24 cellular contexts compared by ENCODE assay signal in genomic region chr1:21379571-21379970, GRCh38.
DNase-seq lines count a peak whose midpoint lies in the region; ATAC-seq, FAIRE-seq and TF ChIP-seq lines count a peak whose summit lies in the region.
"Had no signal": no experiment of that assay in that cellular context is flagged by ENCODE, and none has a peak within 500 bp of the region (broad histone marks: within the 10 kb centered on the region; RNA-seq: fewer than 3 reads in every experiment).

No MANE protein-coding gene starts in this region.

- H3K27ac ChIP-seq in A549 = no peak overlapping the region
- peak overlapping the region; percentile 61 for H3K27ac ChIP-seq in PC-3 (ENCODE audit: low read length)
- peak overlapping the region; percentile 58 for H3K27ac ChIP-seq in epithelial cell of prostate
- H3K27ac ChIP-seq in left lung = no peak overlapping the region
- no peak overlapping the region for H3K27ac ChIP-seq in spleen
- H3K27ac ChIP-seq: GM23248 had no signal

- no peaks in the 10 kb centered on the region for H3F3A ChIP-seq in PC-3 (ENCODE audit: low read length, unreplicated experiment)

- no peak for TF ChIP-seq RAD21 in A549 (conservative IDR thresholded peaks at IDR 0.05 in 1 of 2, IDR thresholded peaks at IDR 0.05 in 1 of 2)

- no peaks in the 10 kb centered on the region for H3K9me2 ChIP-seq in PC-3 (replicated peaks; ENCODE audit: low read length)

- no peak for FAIRE-seq in A549 (lab: Jason Lieb, UNC)
- FAIRE-seq: GM18507, HepG2 had no signal

- TF ChIP-seq CTCF in A549 (IDR thresholded peaks at IDR 0.05) (no peak), PC-3 (conservative IDR thresholded peaks at IDR 0.05; ENCODE audit: low read depth, low read length) (no peak), left lung (IDR thresholded peaks at IDR 0.05) (no peak), spleen (IDR thresholded peaks at IDR 0.05 in 8 of 11, conservative IDR thresholded peaks at IDR 0.05 in 3 of 11) (no peak)

- no peak for DNase-seq in A549 (ENCODE audit: low read depth in 1 of 2, low spot score in 1 of 2)
- peak; percentile 22 for DNase-seq in PC-3
- no peak for DNase-seq in epithelial cell of prostate (ENCODE audit: low read depth, low spot score)
- DNase-seq in left lung = no peak
- no peak for DNase-seq in head of caudate nucleus
- DNase-seq in NK-92 treated with Interleukin-12 subunit alpha and Interleukin-12 subunit beta, amount 100 ng/mL, for 24 hours (lab: John Stamatoyannopoulos, UW) = no peak
- DNase-seq in spleen = no peak
- DNase-seq: C1 segment of cervical spinal cord; Caco-2; CD8-positive, alpha-beta T cell; DMS 273 treated with DMSO at 0.1 percent for 48 hours; GM23248; H7; Kasumi-1; MV-4-11; NCI-H1105 treated with DMSO at 0.1 percent for 48 hours; NCI-H146; NCI-H1930; NCI-H446; NCI-H524 treated with DMSO at 0.1 percent for 48 hours; NCI-H774 had no signal

- H3K36me3 ChIP-seq in PC-3 (ENCODE audit: low read depth, low read length) (no peaks in the 10 kb centered on the region), left lung (no peaks in the 10 kb centered on the region), spleen (no peaks in the 10 kb centered on the region)

- H3K4me3 ChIP-seq in A549 (no peak overlapping the region), PC-3 (ENCODE audit: low read length) (no peak overlapping the region), left lung (no peak overlapping the region), spleen (no peak overlapping the region)
- H3K4me3 ChIP-seq: GM23248 had no signal

- BruUV-seq in PC-3 (replicated peaks; lab: Mats Ljungman, UMichigan) = no TSS peak

- intact Hi-C loops in PC-3 (cut with micrococcal nuclease) = no loop called here
- intact Hi-C loops in left lung (cut with DNase I) = no loop called here
- intact Hi-C loops in head of caudate nucleus (cut with DNase I) = no loop called here
- intact Hi-C loops in spleen (cut with DNase I; ENCODE audit: low total_unique reads) = no loop called here

- H3K79me2 ChIP-seq in PC-3 (ENCODE audit: low read length) = no peaks in the 10 kb centered on the region

- H3K4me1 ChIP-seq in A549 = no peaks in the 10 kb centered on the region
- H3K4me1 ChIP-seq in PC-3 (ENCODE audit: insufficient read depth, low read length) = peaks cover 14% of the 10 kb centered on the region; the same call in 1 of the 2 replicates
- peaks cover 0 to 5% of the 10 kb centered on the region in 2 donors for H3K4me1 ChIP-seq in left lung
- peaks cover 0 to 7% (median 5%) of the 10 kb centered on the region in 6 donors for H3K4me1 ChIP-seq in spleen
- H3K4me1 ChIP-seq: Caco-2 had no signal

- H3K27me3 ChIP-seq in PC-3 (ENCODE audit: low read length) (no peaks in the 10 kb centered on the region), left lung (peaks cover 0 to 34% of the 10 kb centered on the region in 2 donors), spleen (replicated peaks in 1 of 7) (peaks cover 0 to 63% (median 5%) of the 10 kb centered on the region in 7 donors)

- ATAC-seq in A549 (no peak), PC-3 (no peak), left lung (peak; percentile 12)
- ATAC-seq: CD8-positive, alpha-beta T cell; HepG2; SK-N-SH treated with all-trans-retinoic acid at 6 μM for 48 hours had no signal

- CTCF ChIA-PET in A549 (lab: Yijun Ruan, JAX) (interaction anchor here (2.4 kb wide), 1 partner anchor 11 kb away, joined by 11 read pairs; no protein-coding TSS in a partner anchor), PC-3 (lab: Charles Lee) (no interaction called here)

- H3K4me2 ChIP-seq in A549 (peak overlapping the region; percentile 37; the same call in 1 of the 3 replicates), PC-3 (ENCODE audit: low read length) (0 out of 2 replicates have a peak overlapping the region, but pooled peaks have one; percentile 17)

- TF ChIP-seq POLR2A in A549 (IDR thresholded peaks at IDR 0.05; ENCODE audit: low read length) (no peak), spleen (IDR thresholded peaks at IDR 0.05) (no peak)

- POLR2A ChIA-PET in A549 (lab: Yijun Ruan, JAX) (no interaction called here), PC-3 (lab: Charles Lee; ENCODE audit: unreplicated experiment) (no interaction called here)

- no peaks in the 10 kb centered on the region for H4K20me1 ChIP-seq in PC-3 (ENCODE audit: low read length)

- no peak overlapping the region for H2AFZ ChIP-seq in PC-3 (ENCODE audit: low read length)
- H2AFZ ChIP-seq: GM23248 had no signal

- H3K9me3 ChIP-seq in A549 = peaks cover 4% of the 10 kb centered on the region; the same call in 1 of the 3 replicates
- no peaks in the 10 kb centered on the region for H3K9me3 ChIP-seq in PC-3 (ENCODE audit: low read length)
- peaks cover 0 to 5% of the 10 kb centered on the region in 2 donors for H3K9me3 ChIP-seq in left lung
- peaks cover 0 to 29% (median 13%) of the 10 kb centered on the region in 8 donors for H3K9me3 ChIP-seq in spleen

- no peak overlapping the region for H3K9ac ChIP-seq in PC-3 (ENCODE audit: low read length)
- H3K9ac ChIP-seq: GM23248 had no signal

- no peak for TF ChIP-seq EP300 in A549 (IDR thresholded peaks at IDR 0.05)

TF ChIP-seq in A549, 52 proteins besides CTCF, POLR2A, EP300 and RAD21:
- TF ChIP-seq RCOR1 (IDR thresholded peaks at IDR 0.05; ENCODE audit: low read depth, low read length) = no peak
- no peak for TF ChIP-seq ZSCAN20 (CRISPR knock-in tag; IDR thresholded peaks at IDR 0.05)
- TF ChIP-seq, protein P1, sequence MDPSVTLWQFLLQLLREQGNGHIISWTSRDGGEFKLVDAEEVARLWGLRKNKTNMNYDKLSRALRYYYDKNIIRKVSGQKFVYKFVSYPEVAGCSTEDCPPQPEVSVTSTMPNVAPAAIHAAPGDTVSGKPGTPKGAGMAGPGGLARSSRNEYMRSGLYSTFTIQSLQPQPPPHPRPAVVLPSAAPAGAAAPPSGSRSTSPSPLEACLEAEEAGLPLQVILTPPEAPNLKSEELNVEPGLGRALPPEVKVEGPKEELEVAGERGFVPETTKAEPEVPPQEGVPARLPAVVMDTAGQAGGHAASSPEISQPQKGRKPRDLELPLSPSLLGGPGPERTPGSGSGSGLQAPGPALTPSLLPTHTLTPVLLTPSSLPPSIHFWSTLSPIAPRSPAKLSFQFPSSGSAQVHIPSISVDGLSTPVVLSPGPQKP (IDR thresholded peaks at IDR 0.05; ENCODE audit: low read depth, low read length) = no peak
- no peak for TF ChIP-seq BHLHE40 (IDR thresholded peaks at IDR 0.05; ENCODE audit: low read depth, low read length)

Comparison
In these comparisons a context has a peak if more than half of its experiments do, and no peak if none do; other contexts are left out.
1. H3K27ac ChIP-seq: peak in PC-3 (single experiment) and epithelial cell of prostate (single experiment); none in A549 (0 of 2), left lung (0 of 2) and spleen (0 of 8).